Comparison of ENCODE assay signal across 23 cellular contexts in the genomic region with DNA sequence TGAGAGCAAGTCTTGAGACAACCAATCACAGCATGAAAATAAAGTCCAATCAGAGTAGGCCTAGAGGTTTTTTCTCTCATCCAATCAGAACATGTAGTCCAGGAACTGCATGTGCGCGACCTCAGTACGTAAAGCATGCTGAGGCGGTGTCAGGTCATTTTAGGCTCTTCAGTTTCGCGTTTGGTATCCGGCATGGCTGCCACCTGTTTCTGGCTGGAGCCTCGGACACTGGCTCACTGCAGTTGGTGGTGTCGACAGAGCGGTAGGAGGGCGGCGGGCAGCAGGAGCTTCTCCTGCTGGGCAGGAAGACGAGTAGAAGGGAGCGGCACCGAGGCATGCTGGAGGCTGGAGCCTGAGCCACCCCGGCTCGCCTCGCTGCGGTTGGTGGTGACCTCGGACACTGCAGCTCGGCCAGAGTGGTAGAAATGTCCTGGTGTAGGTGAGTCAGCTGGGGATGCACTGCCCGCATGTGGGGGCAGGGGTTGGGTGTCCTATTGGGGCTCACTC.
"Had no signal": no experiment of that assay in that cellular context is flagged by ENCODE, and none has a peak within 500 bp of the region (broad histone marks: within the 10 kb centered on the region; RNA-seq: fewer than 3 reads in every experiment).

No MANE protein-coding gene starts in this region.

- H3K36me3 Mint-ChIP-seq: naive B cell, type B pancreatic cell had no signal

- DNase-seq: colonic mucosa; dermis blood vessel endothelial cell; effector CD4-positive, alpha-beta T cell; erythroblast; foreskin melanocyte; head of caudate nucleus; left colon; mesendoderm; naive B cell; posterior cingulate gyrus; spleen; stimulated activated CD4-positive, alpha-beta T cell treated with anti-CD3 and anti-CD28 coated beads, Interleukin-15, amount 100 ng/mL, for 24 hours; stimulated activated CD4-positive, alpha-beta T cell treated with anti-CD3 and anti-CD28 coated beads, Interleukin-1b, Interleukin-23, amount 100 ng/mL, for 48 hours; stimulated activated CD4-positive, alpha-beta T cell treated with anti-CD3 and anti-CD28 coated beads, Interleukin-4, amount 100 ng/mL, for 4 hours; stimulated activated naive CD4-positive, alpha-beta T cell; stomach; substantia nigra; uterus had no signal

- H3K27me3 ChIP-seq: colonic mucosa, hepatocyte, spleen, stomach, uterus had no signal

- H3K27ac Mint-ChIP-seq: endodermal cell, naive B cell, nephron, type B pancreatic cell had no signal

- H3K27ac ChIP-seq: colonic mucosa, hepatocyte, neutrophil, spleen, stomach, uterus had no signal

- H3K9me3 ChIP-seq: colonic mucosa, neutrophil, spleen, stomach, uterus had no signal

- H3K4me2 ChIP-seq: hepatocyte had no signal

- H3K79me2 ChIP-seq: hepatocyte had no signal

- H3K4me1 ChIP-seq: colonic mucosa, spleen, stomach, uterus had no signal

- H3K36me3 ChIP-seq: colonic mucosa, neutrophil, spleen, stomach, uterus had no signal

- H3K4me1 Mint-ChIP-seq: endodermal cell, naive B cell, nephron had no signal

- H3K4me3 Mint-ChIP-seq: endodermal cell, naive B cell, type B pancreatic cell had no signal

- H3K4me3 ChIP-seq: colonic mucosa, hepatocyte, spleen, stomach, uterus had no signal

- H2AFZ ChIP-seq: hepatocyte had no signal

- H3K9me3 Mint-ChIP-seq: nephron, type B pancreatic cell had no signal
